In genomic region chr4:185304944-185305690, GRCh38 we compare ENCODE assay signal across 8 cellular contexts.
A peak's percentile ranks its signal among the peaks of the same experiment; 100 is the strongest.
DNase-seq lines count a peak whose midpoint lies in the region; ATAC-seq, FAIRE-seq and TF ChIP-seq lines count a peak whose summit lies in the region.

No MANE protein-coding gene starts in this region.

- intact Hi-C loops in sciatic nerve (cut with DNase I) (no loop called here), colonic mucosa (cut with DNase I) (no loop called here)
- intact Hi-C loops in activated T-helper 1 cell treated with anti-CD3 and anti-CD28 coated beads, Interleukin-12 subunit alpha, Interleukin-12 subunit beta, Interleukin-2, Interleukin-4 antibody, amounts not matched to agents 30 ng/mL and 10 ng/mL and 1 ng/mL, durations not matched to agents 14 hours and 24 hours and 36 hours (cut with micrococcal nuclease): loop anchor here (10.0 kb wide), 1 partner anchor 260 kb away; no protein-coding TSS in a partner anchor

- no peak overlapping the region for H3K27ac ChIP-seq in colonic mucosa

- DNase-seq in D721Med (ENCODE audit: insufficient read length, low spot score): no peak
- peak; percentile 57 for DNase-seq in SW480 (ENCODE audit: low spot score)
- DNase-seq in fibroblast of pulmonary artery (ENCODE audit: low read depth): peak; percentile 26
- DNase-seq in sciatic nerve (ENCODE audit: low spot score): no peak
- DNase-seq in colonic mucosa: no peak
- DNase-seq in activated T-helper 1 cell treated with anti-CD3 and anti-CD28 coated beads, Interleukin-12 subunit alpha, Interleukin-12 subunit beta, Interleukin-2, Interleukin-4 antibody, amounts not matched to agents 30 ng/mL and 10 ng/mL and 1 ng/mL, durations not matched to agents 14 hours and 24 hours and 36 hours (ENCODE audit: low spot score): no peak

- peaks cover 21% of the 10 kb centered on the region for H3K36me3 Mint-ChIP-seq in activated T-helper 1 cell treated with anti-CD3 and anti-CD28 coated beads, Interleukin-12 subunit alpha, Interleukin-12 subunit beta, Interleukin-2, Interleukin-4 antibody, amounts not matched to agents 30 ng/mL and 10 ng/mL and 1 ng/mL, durations not matched to agents 14 hours and 24 hours and 36 hours (ENCODE audit: low read depth)

- H3K4me3 ChIP-seq in fibroblast of pulmonary artery (replicated peaks; ENCODE audit: low read depth, low read length) (no peak overlapping the region), colonic mucosa (no peak overlapping the region)

- H3K27me3 ChIP-seq in colonic mucosa: no peaks in the 10 kb centered on the region

- FAIRE-seq in D721Med (lab: Jason Lieb, UNC): no peak

- no peak overlapping the region for H3K27ac Mint-ChIP-seq in activated T-helper 1 cell treated with anti-CD3 and anti-CD28 coated beads, Interleukin-12 subunit alpha, Interleukin-12 subunit beta, Interleukin-2, Interleukin-4 antibody, amounts not matched to agents 30 ng/mL and 10 ng/mL and 1 ng/mL, durations not matched to agents 14 hours and 24 hours and 36 hours

- no peak overlapping the region for H3K9ac ChIP-seq in colonic mucosa (ENCODE audit: low read depth in 2 of 2, low read length in 2 of 2)

- TF ChIP-seq CTCF in D721Med (IDR thresholded peaks at IDR 0.05; ENCODE audit: insufficient read depth, missing control alignments) (peak; percentile 53), fibroblast of pulmonary artery (IDR thresholded peaks at IDR 0.05; ENCODE audit: low read length, missing control alignments) (peak; percentile 45), colonic mucosa (IDR thresholded peaks at IDR 0.05) (no peak)

- no peaks in the 10 kb centered on the region for H3K4me1 ChIP-seq in colonic mucosa

- no peaks in the 10 kb centered on the region for H3K36me3 ChIP-seq in colonic mucosa

- H3K4me3 Mint-ChIP-seq in activated T-helper 1 cell treated with anti-CD3 and anti-CD28 coated beads, Interleukin-12 subunit alpha, Interleukin-12 subunit beta, Interleukin-2, Interleukin-4 antibody, amounts not matched to agents 30 ng/mL and 10 ng/mL and 1 ng/mL, durations not matched to agents 14 hours and 24 hours and 36 hours: no peak overlapping the region

- no peaks in the 10 kb centered on the region for H3K9me3 ChIP-seq in colonic mucosa

- ATAC-seq in GM19351 (IDR thresholded peaks at IDR 0.05; ENCODE audit: unreplicated experiment): peak; percentile 47
- ATAC-seq in HG03342 (IDR thresholded peaks at IDR 0.05; ENCODE audit: unreplicated experiment): peak; percentile 44
- ATAC-seq in sciatic nerve: peak; percentile 18

- H3K4me1 Mint-ChIP-seq in activated T-helper 1 cell treated with anti-CD3 and anti-CD28 coated beads, Interleukin-12 subunit alpha, Interleukin-12 subunit beta, Interleukin-2, Interleukin-4 antibody, amounts not matched to agents 30 ng/mL and 10 ng/mL and 1 ng/mL, durations not matched to agents 14 hours and 24 hours and 36 hours (ENCODE audit: low read depth): peaks cover 22% of the 10 kb centered on the region

- no peaks in the 10 kb centered on the region for H3K9me3 Mint-ChIP-seq in activated T-helper 1 cell treated with anti-CD3 and anti-CD28 coated beads, Interleukin-12 subunit alpha, Interleukin-12 subunit beta, Interleukin-2, Interleukin-4 antibody, amounts not matched to agents 30 ng/mL and 10 ng/mL and 1 ng/mL, durations not matched to agents 14 hours and 24 hours and 36 hours

- no peaks in the 10 kb centered on the region for H3K27me3 Mint-ChIP-seq in activated T-helper 1 cell treated with anti-CD3 and anti-CD28 coated beads, Interleukin-12 subunit alpha, Interleukin-12 subunit beta, Interleukin-2, Interleukin-4 antibody, amounts not matched to agents 30 ng/mL and 10 ng/mL and 1 ng/mL, durations not matched to agents 14 hours and 24 hours and 36 hours (ENCODE audit: insufficient read depth)

Comparison
In these comparisons a context has a peak if more than half of its experiments do, and no peak if none do; other contexts are left out.
1. DNase-seq: peak in SW480 (single experiment) and fibroblast of pulmonary artery (single experiment); none in D721Med (single experiment), sciatic nerve (single experiment), colonic mucosa (single experiment) and activated T-helper 1 cell treated with anti-CD3 and anti-CD28 coated beads, Interleukin-12 subunit alpha, Interleukin-12 subunit beta, Interleukin-2, Interleukin-4 antibody, amounts not matched to agents 30 ng/mL and 10 ng/mL and 1 ng/mL, durations not matched to agents 14 hours and 24 hours and 36 hours (single experiment).
2. Peak in every context shown above with its lines, with median percentiles within 50 percentile points of each other: ATAC-seq.